ENCODE assay signal across 8 cellular contexts in genomic region chr11:66842501-66842895, GRCh38. TPM values are rescaled to one million over a fixed set of nuclear protein-coding genes. Genes with fewer than 3 reads are reported as not detected.
DNase-seq lines count a peak whose midpoint lies in the region; ATAC-seq and TF ChIP-seq lines count a peak whose summit lies in the region.

No MANE protein-coding gene starts in this region.

- no peak for DNase-seq in CD8-positive, alpha-beta T cell
- no peak for DNase-seq in nephron progenitor cell
- no peak for DNase-seq in GM10248 (ENCODE audit: extremely low spot score)
- DNase-seq in NOMO-1 (lab: John Stamatoyannopoulos, UW; ENCODE audit: unreplicated experiment in 2 of 2) = no peak

- H3K9ac ChIP-seq in KMS-11 = peak overlapping the region; percentile 98

- H4K20me1 ChIP-seq in KMS-11 (ENCODE audit: insufficient read depth) = no peaks in the 10 kb centered on the region

- H3K79me2 ChIP-seq in KMS-11 (ENCODE audit: insufficient read depth, low read depth) = peaks cover 45% of the 10 kb centered on the region

- peaks cover 55% of the 10 kb centered on the region for H3K4me1 Mint-ChIP-seq in CD8-positive, alpha-beta T cell (ENCODE audit: low read depth)
- H3K4me1 Mint-ChIP-seq in dendritic cell treated with granulocyte-macrophage colony-stimulating factor and Interleukin-4, amounts not matched to agents 40 ng/mL and 50 ng/mL, for 4 days (ENCODE audit: low read depth) = peaks cover 63% of the 10 kb centered on the region
- H3K4me1 Mint-ChIP-seq in nephron progenitor cell = peaks cover 30% of the 10 kb centered on the region

- no peaks in the 10 kb centered on the region for H3K9me3 Mint-ChIP-seq in CD8-positive, alpha-beta T cell
- no peaks in the 10 kb centered on the region for H3K9me3 Mint-ChIP-seq in dendritic cell treated with granulocyte-macrophage colony-stimulating factor and Interleukin-4, amounts not matched to agents 40 ng/mL and 50 ng/mL, for 4 days
- no peaks in the 10 kb centered on the region for H3K9me3 Mint-ChIP-seq in nephron progenitor cell

- no peaks in the 10 kb centered on the region for H3K27me3 ChIP-seq in CD8-positive, alpha-beta T cell (ENCODE audit: insufficient read depth, low read length)
- H3K27me3 ChIP-seq in KMS-11 (ENCODE audit: insufficient read depth, low read depth) = no peaks in the 10 kb centered on the region

- H3K4me3 Mint-ChIP-seq in CD8-positive, alpha-beta T cell = peak overlapping the region; percentile 86
- H3K4me3 Mint-ChIP-seq in dendritic cell treated with granulocyte-macrophage colony-stimulating factor and Interleukin-4, amounts not matched to agents 40 ng/mL and 50 ng/mL, for 4 days = peak overlapping the region; percentile 82
- peak overlapping the region; percentile 93 for H3K4me3 Mint-ChIP-seq in nephron progenitor cell

- no peak for TF ChIP-seq CTCF in CD8-positive, alpha-beta T cell (IDR thresholded peaks at IDR 0.05)
- no peak for TF ChIP-seq CTCF in KMS-11 (conservative IDR thresholded peaks at IDR 0.05; ENCODE audit: low read depth, low read length)
- TF ChIP-seq CTCF in nephron progenitor cell (IDR thresholded peaks at IDR 0.05) = no peak
- no peak for TF ChIP-seq CTCF in GM10248 (IDR thresholded peaks at IDR 0.05; ENCODE audit: control extremely low read depth, extremely low read depth, low read depth, missing control alignments)

- H3K27me3 Mint-ChIP-seq in CD8-positive, alpha-beta T cell (ENCODE audit: low read depth) = no peaks in the 10 kb centered on the region
- no peaks in the 10 kb centered on the region for H3K27me3 Mint-ChIP-seq in dendritic cell treated with granulocyte-macrophage colony-stimulating factor and Interleukin-4, amounts not matched to agents 40 ng/mL and 50 ng/mL, for 4 days
- no peaks in the 10 kb centered on the region for H3K27me3 Mint-ChIP-seq in nephron progenitor cell (ENCODE audit: low read depth, poor library complexity)

- 0 out of 2 replicates have a peak overlapping the region, but pooled peaks have one; percentile 15 for H2AFZ ChIP-seq in KMS-11 (ENCODE audit: low read depth)

- H3K9me3 ChIP-seq in CD8-positive, alpha-beta T cell (ENCODE audit: low read length) = no peaks in the 10 kb centered on the region

- H3K4me1 ChIP-seq in CD8-positive, alpha-beta T cell (ENCODE audit: insufficient read depth, low read length) = peaks cover 47% of the 10 kb centered on the region
- peaks cover 17% of the 10 kb centered on the region for H3K4me1 ChIP-seq in KMS-11 (ENCODE audit: low read depth, poor library complexity, severe bottlenecking)

- peaks cover 49% of the 10 kb centered on the region for H3K36me3 Mint-ChIP-seq in CD8-positive, alpha-beta T cell
- H3K36me3 Mint-ChIP-seq in dendritic cell treated with granulocyte-macrophage colony-stimulating factor and Interleukin-4, amounts not matched to agents 40 ng/mL and 50 ng/mL, for 4 days (ENCODE audit: low read depth) = peaks cover 62% of the 10 kb centered on the region
- peaks cover 6% of the 10 kb centered on the region for H3K36me3 Mint-ChIP-seq in nephron progenitor cell (ENCODE audit: low read depth)

- H3K4me3 ChIP-seq in CD8-positive, alpha-beta T cell (ENCODE audit: low read depth, low read length) = peak overlapping the region; percentile 68
- no peak overlapping the region for H3K4me3 ChIP-seq in KMS-11 (IDR thresholded peaks at IDR 0.05; ENCODE audit: insufficient read depth, low read depth, low read length)

- H3K4me2 ChIP-seq in KMS-11 = peak overlapping the region; percentile 96

- CTCF ChIA-PET in CD8-positive, alpha-beta T cell (lab: Charles Lee) = interaction anchor here (0.9 to 5.2 kb wide), 4 partner anchors 9 to 147 kb away, joined by 3 to 23 read pairs (median 3); no protein-coding TSS in a partner anchor
- CTCF ChIA-PET in GM10248 (lab: Yijun Ruan, JAX) = interaction anchor here (0.7 to 20.7 kb wide), 10 partner anchors 9 to 455 kb away, joined by 3 to 241 read pairs (median 4); partner anchors contain the start of gene MRPL11

- no peak for ATAC-seq in CD8-positive, alpha-beta T cell
- no peak for ATAC-seq in GM18858 (IDR thresholded peaks at IDR 0.05; ENCODE audit: unreplicated experiment)
- ATAC-seq in GM19452 (IDR thresholded peaks at IDR 0.05; ENCODE audit: unreplicated experiment) = no peak

- POLR2A ChIA-PET in CD8-positive, alpha-beta T cell (lab: Charles Lee) = interaction anchor here (0.8 to 3.7 kb wide), 14 partner anchors 8 to 771 kb away, joined by 3 to 29 read pairs (median 5); partner anchors contain the start of genes ACTN3, PC, RBM14 and RBM4
- POLR2A ChIA-PET in GM10248 (lab: Yijun Ruan, JAX) = interaction anchor here (0.6 to 1.4 kb wide), 3 partner anchors 9 to 1393 kb away, joined by 3 to 5 read pairs (median 4); no protein-coding TSS in a partner anchor

- intact Hi-C loops in CD8-positive, alpha-beta T cell (cut with DNase I, micrococcal nuclease) = loop anchor here (2.0 to 10.0 kb wide), 5 partner anchors 98 to 665 kb away; partner anchors contain the start of genes CDK2AP2 (in 1 of the 2), CTSF (in 1 of the 2), PC (in 1 of the 2) and PELI3 (in 1 of the 2)
- intact Hi-C loops in dendritic cell treated with granulocyte-macrophage colony-stimulating factor and Interleukin-4, amounts not matched to agents 40 ng/mL and 50 ng/mL, for 4 days (cut with micrococcal nuclease) = no loop called here

- H3K27ac ChIP-seq in CD8-positive, alpha-beta T cell (ENCODE audit: low read depth, low read length) = peak overlapping the region; percentile 100
- peak overlapping the region; percentile 89 for H3K27ac ChIP-seq in KMS-11

- H3K36me3 ChIP-seq in CD8-positive, alpha-beta T cell (ENCODE audit: insufficient read depth, low read length) = peaks cover 4% of the 10 kb centered on the region
- no peaks in the 10 kb centered on the region for H3K36me3 ChIP-seq in KMS-11 (ENCODE audit: insufficient read depth)

- H3K27ac Mint-ChIP-seq in CD8-positive, alpha-beta T cell = peak overlapping the region; percentile 93
- H3K27ac Mint-ChIP-seq in dendritic cell treated with granulocyte-macrophage colony-stimulating factor and Interleukin-4, amounts not matched to agents 40 ng/mL and 50 ng/mL, for 4 days = peak overlapping the region; percentile 94
- peak overlapping the region; percentile 95 for H3K27ac Mint-ChIP-seq in nephron progenitor cell

RNA-seq across cellular contexts. Expression of gene RCE1, which starts 0.7 kb away (rescaled TPM):
- 10 to 100 TPM; 68.9 to 72.2 TPM for total RNA-seq in CD8-positive, alpha-beta T cell

RNA-seq across cellular contexts. Expression of gene LRFN4, which starts 14.4 kb away (rescaled TPM):
- 1 to 10 TPM; 1.7 to 2.3 TPM for total RNA-seq in CD8-positive, alpha-beta T cell
